8 cellular contexts compared by ENCODE assay signal in the genomic region with DNA sequence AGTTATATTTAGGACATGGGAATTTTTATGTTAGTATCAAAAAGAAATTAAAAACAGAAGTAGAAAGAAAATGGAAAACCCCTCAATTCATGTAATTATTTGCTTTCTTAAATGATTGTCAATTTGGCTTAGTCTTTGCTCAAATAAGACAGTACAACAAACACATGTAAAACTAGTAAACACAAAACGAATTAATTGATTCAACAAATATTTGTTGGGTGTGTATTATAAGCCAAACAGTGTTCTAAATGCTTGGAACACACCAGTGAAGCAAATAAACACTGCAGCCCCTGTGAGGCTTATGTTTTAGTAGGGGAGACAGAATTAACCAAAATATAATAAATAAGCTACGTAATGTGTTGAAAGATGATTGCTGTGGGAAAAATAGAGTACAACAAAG.
"Had no signal": no experiment of that assay in that cellular context is flagged by ENCODE, and none has a peak within 500 bp of the region (broad histone marks: within the 10 kb centered on the region; RNA-seq: fewer than 3 reads in every experiment).

No MANE protein-coding gene starts in this region.

- FAIRE-seq: H1, H54, HTR-8/SVneo had no signal

- H3K4me3 ChIP-seq: GM23338 had no signal

- DNase-seq: H9, HCEC 1CT, IMR-90, KBM-7 had no signal
